ENCODE assay signal across 15 cellular contexts in genomic region chr13:45162821-45163220, GRCh38. TPM values are rescaled to one million over a fixed set of nuclear protein-coding genes. Genes with fewer than 3 reads are reported as not detected.
DNase-seq lines count a peak whose midpoint lies in the region; ATAC-seq, FAIRE-seq and TF ChIP-seq lines count a peak whose summit lies in the region.
"Had no signal": no experiment of that assay in that cellular context is flagged by ENCODE, and none has a peak within 500 bp of the region (broad histone marks: within the 10 kb centered on the region; RNA-seq: fewer than 3 reads in every experiment).

No MANE protein-coding gene starts in this region.

- no peak overlapping the region for H2AFZ ChIP-seq in GM12878 (ENCODE audit: control insufficient read depth, low read depth, low read length)

- H3K4me3 ChIP-seq in GM12878 = no peak overlapping the region
- H3K4me3 ChIP-seq: suprapubic skin had no signal

- TF ChIP-seq POLR2A in GM12878 (IDR thresholded peaks at IDR 0.05; ENCODE audit: low read depth, low read length) = no peak

- in situ Hi-C loops in GM12878 (cut with MboI) = no loop called here

- TF ChIP-seq CTCF in GM12878 (IDR thresholded peaks at IDR 0.05 in 2 of 3, conservative IDR thresholded peaks at IDR 0.05 in 1 of 3; ENCODE audit: control insufficient read depth in 2 of 3, extremely low read depth in 1 of 3, insufficient read depth in 1 of 3, low read depth in 3 of 3, low read length in 3 of 3) (no peak), progenitor cell of endocrine pancreas (IDR thresholded peaks at IDR 0.05; ENCODE audit: unreplicated experiment) (no peak), CD14-positive monocyte (IDR thresholded peaks at IDR 0.05) (no peak)

- no peak overlapping the region for H3K9ac ChIP-seq in GM12878 (ENCODE audit: control insufficient read depth, insufficient read depth, low read length)

- no TSS peak for BruUV-seq in GM12878 (replicated peaks; lab: Mats Ljungman, UMichigan)

- TF ChIP-seq RAD21 in GM12878 (IDR thresholded peaks at IDR 0.05; ENCODE audit: insufficient read depth, low read depth, low read length) = no peak

- no peaks in the 10 kb centered on the region for H3K4me1 Mint-ChIP-seq in progenitor cell of endocrine pancreas (ENCODE audit: low read depth)
- H3K4me1 Mint-ChIP-seq in CD14-positive monocyte = no peaks in the 10 kb centered on the region

- peaks cover 0 to 9% of the 10 kb centered on the region in 2 experiments; a peak in 3 of 4 replicates for H3K36me3 ChIP-seq in GM12878 (ENCODE audit: control insufficient read depth in 2 of 2, insufficient read depth in 2 of 2, low read length in 1 of 2)

- no peaks in the 10 kb centered on the region for H3K4me1 ChIP-seq in GM12878 (ENCODE audit: control insufficient read depth, insufficient read depth, low read length)

- H3K27ac ChIP-seq in GM12878 (ENCODE audit: control insufficient read depth, insufficient read depth) = no peak overlapping the region
- H3K27ac ChIP-seq: suprapubic skin had no signal

- POLR2A ChIA-PET in GM12878 (lab: Charles Lee) = interaction anchor here (0.5 to 1.4 kb wide), 2 partner anchors 16 to 1308 kb away, joined by 3 to 4 read pairs; no protein-coding TSS in a partner anchor

- no peak for ATAC-seq in GM12878
- no peak for ATAC-seq in GM21786 (IDR thresholded peaks at IDR 0.05; ENCODE audit: unreplicated experiment)
- ATAC-seq in HG02571 (IDR thresholded peaks at IDR 0.05; ENCODE audit: unreplicated experiment) = no peak
- ATAC-seq: naive thymus-derived CD8-positive, alpha-beta T cell had no signal

- intact Hi-C loops in GM12878 (cut with micrococcal nuclease; ENCODE audit: unreplicated experiment) = no loop called here
- intact Hi-C loops in CD14-positive monocyte (cut with micrococcal nuclease) = no loop called here

- no peaks in the 10 kb centered on the region for H4K20me1 ChIP-seq in GM12878 (ENCODE audit: control insufficient read depth, insufficient read depth)

- FAIRE-seq in GM12878 (lab: Jason Lieb, UNC) = peak; percentile 66

- CTCF ChIA-PET in GM12878 (lab: Yijun Ruan, JAX) = interaction anchor here (1.1 to 2.4 kb wide), 3 partner anchors 12 to 14 kb away, joined by 3 to 5 read pairs (median 3); no protein-coding TSS in a partner anchor

- SMC1A ChIA-PET in GM12878 (lab: Charles Lee; ENCODE audit: uncharacterized antibody, unreplicated experiment) = interaction anchor here (0.7 to 1.7 kb wide), 6 partner anchors 11 to 66 kb away, joined by 3 to 5 read pairs (median 4); no protein-coding TSS in a partner anchor

- H3K27ac Mint-ChIP-seq in progenitor cell of endocrine pancreas (no peak overlapping the region), CD14-positive monocyte (no peak overlapping the region)

- H3K4me3 Mint-ChIP-seq in progenitor cell of endocrine pancreas (ENCODE audit: low read depth) (no peak overlapping the region), CD14-positive monocyte (no peak overlapping the region)
- H3K4me3 Mint-ChIP-seq: naive thymus-derived CD8-positive, alpha-beta T cell had no signal

- DNase-seq in AG08395 (ENCODE audit: low spot score) = peak; percentile 81
- peak; percentile 61 for DNase-seq in HT-29 (ENCODE audit: low spot score)
- no peak for DNase-seq in GM12878 (ENCODE audit: low read depth, low spot score)
- peak; percentile 85 for DNase-seq in kidney glomerular epithelial cell (lab: John Stamatoyannopoulos, UW)
- no peak for DNase-seq in progenitor cell of endocrine pancreas (ENCODE audit: low spot score, unreplicated experiment)
- DNase-seq in CD14-positive monocyte (ENCODE audit: low spot score) = no peak
- DNase-seq: COR-L47; MM.1S; naive thymus-derived CD8-positive, alpha-beta T cell; NCI-H510A treated with DMSO at 0.1 percent for 48 hours; stimulated activated CD4-positive, alpha-beta T cell treated with anti-CD3 and anti-CD28 coated beads, Interleukin-1b, Interleukin-23, amount 100 ng/mL, for 48 hours had no signal

- WGBS in GM12878 (ENCODE audit: insufficient coverage, insufficient replicate concordance, low lambda C conversion rate, missing lambda C conversion rate) = 55% methylated on average over 1 of the region's 1 CpG

- H3K27me3 ChIP-seq in GM12878 (replicated peaks in 1 of 2; ENCODE audit: control insufficient read depth in 2 of 2, insufficient read depth in 2 of 2, low read length in 1 of 2) = no peaks in the 10 kb centered on the region
- H3K27me3 ChIP-seq: suprapubic skin had no signal

- H3K9me3 ChIP-seq in GM12878 (replicated peaks; ENCODE audit: control insufficient read depth, insufficient read depth, low read length) = peaks cover 1% of the 10 kb centered on the region; the same call in 1 of the 3 replicates
- H3K9me3 ChIP-seq: suprapubic skin had no signal

- TF ChIP-seq EP300 in GM12878 (IDR thresholded peaks at IDR 0.05; ENCODE audit: borderline replicate concordance in 1 of 2, control insufficient read depth in 1 of 2, low read depth in 2 of 2, low read length in 2 of 2) = no peak

- no peaks in the 10 kb centered on the region for H3K9me3 Mint-ChIP-seq in progenitor cell of endocrine pancreas (ENCODE audit: low read depth)
- H3K9me3 Mint-ChIP-seq in CD14-positive monocyte = peaks cover 0 to 2% (median 0%) of the 10 kb centered on the region in 7 donors

- peaks cover 10% of the 10 kb centered on the region for H3K36me3 Mint-ChIP-seq in progenitor cell of endocrine pancreas (ENCODE audit: insufficient read depth)
- H3K36me3 Mint-ChIP-seq in CD14-positive monocyte = peaks cover 39 to 40% of the 10 kb centered on the region in 2 donors

- no peaks in the 10 kb centered on the region for H3K79me2 ChIP-seq in GM12878 (ENCODE audit: control insufficient read depth, insufficient read depth, low read length)

- RAD21 ChIA-PET in GM12878 (lab: Charles Lee; ENCODE audit: unreplicated experiment) = no interaction called here

- H3K4me2 ChIP-seq in GM12878 (ENCODE audit: control insufficient read depth, insufficient read depth) = no peak overlapping the region

- H3K27me3 Mint-ChIP-seq in progenitor cell of endocrine pancreas (no peaks in the 10 kb centered on the region), CD14-positive monocyte (ENCODE audit: low read depth in 3 of 3) (peaks cover 0 to 2% (median 0%) of the 10 kb centered on the region in 3 donors)
- H3K27me3 Mint-ChIP-seq: naive thymus-derived CD8-positive, alpha-beta T cell had no signal

TF ChIP-seq in GM12878, 131 proteins besides CTCF, POLR2A, EP300 and RAD21 (continues in another document):
- TF ChIP-seq MTA3 (IDR thresholded peaks at IDR 0.05; ENCODE audit: borderline replicate concordance, low read length) = no peak
- no peak for TF ChIP-seq ELK1 (IDR thresholded peaks at IDR 0.05; ENCODE audit: low read depth, low read length)
- TF ChIP-seq TBL1XR1 (IDR thresholded peaks at IDR 0.05; ENCODE audit: low read depth, low read length) = no peak
- TF ChIP-seq NFXL1 (IDR thresholded peaks at IDR 0.05; ENCODE audit: borderline replicate concordance) = no peak

RNA-seq across cellular contexts. Expression of gene KCTD4, which starts 38.0 kb away (rescaled TPM):
- total RNA-seq in HT-29 (2014; rRNA removed; shearing (Covaris generic)) = not detected in 2 replicates
- total RNA-seq in GM12878 (2013; cell fraction: nucleolus; rRNA removed) = not detected in 2 replicates
- total RNA-seq in GM12878 (2014; rRNA removed) (0.05 TPM in 1 of 2 replicates, not detected in the other), GM12878 (2014; rRNA removed; fragmentation: Illumina TruSeq; extraction: Trizol) (not detected in 2 replicates), GM12878 (2021) (not detected in 2 replicates), progenitor cell of endocrine pancreas (not detected in 2 replicates)
- not detected for polyA plus RNA-seq in GM12878 (2011; ENCODE audit: low read depth)
- polyA plus RNA-seq in GM12878 (2011; rRNA removed) (not detected in 2 replicates), GM12878 (2014; fragmentation: Illumina TruSeq; extraction: Trizol) (0.10 TPM in 1 of 2 replicates, not detected in the other), GM12878 (2014; fragmentation: Nextera tagmentation; extraction: Ambion mirVana) (not detected), GM12878 (2014; rRNA removed) (not detected in 2 replicates), GM12878 (2016; fragmentation: Nextera tagmentation; extraction: Ambion mirVana) (under 1 TPM in 1 of 2 experiments, not detected in 1; 0.09 TPM), CD14-positive monocyte (under 1 TPM in 1 of 2 donors, not detected in 1; 0.12 TPM)
- not detected in 2 replicates for polyA plus RNA-seq in GM12878 (2011; cell fraction: cytosol; rRNA removed)
- polyA plus RNA-seq in GM12878 (2011; cell fraction: nucleus; rRNA removed) = not detected in 2 replicates
- not detected in 2 replicates for polyA plus RNA-seq in GM12878 (2012)
- polyA minus RNA-seq in GM12878 (2011; rRNA and poly(A)+ RNA removed) = not detected in 2 replicates
- not detected in 2 replicates for polyA minus RNA-seq in GM12878 (2011; cell fraction: cytosol; rRNA and poly(A)+ RNA removed)
- not detected in 2 replicates for polyA minus RNA-seq in GM12878 (2011; cell fraction: nucleus; rRNA and poly(A)+ RNA removed)
- total RNA-seq: naive thymus-derived CD8-positive, alpha-beta T cell; T-helper 1 cell treated with Interleukin-12 subunit alpha and Interleukin-12 subunit beta and Interleukin-4 antibody, amounts not matched to agents 30 ng/mL and 1 ng/mL, for 36 hours had no signal

RNA-seq across cellular contexts. Expression of gene GTF2F2, which starts 42.5 kb away (rescaled TPM):
- 16.8 and 18.2 TPM in 2 replicates for total RNA-seq in HT-29 (2014; rRNA removed; shearing (Covaris generic))
- total RNA-seq in GM12878 (2013; cell fraction: nucleolus; rRNA removed) = 31.3 and 38.6 TPM in 2 replicates
- 20.2 and 22.8 TPM in 2 replicates for total RNA-seq in GM12878 (2014; rRNA removed)
- total RNA-seq in GM12878 (2014; rRNA removed; fragmentation: Illumina TruSeq; extraction: Trizol) = 30.4 and 30.8 TPM in 2 replicates
- total RNA-seq in GM12878 (2021) = 19.6 and 22.1 TPM in 2 replicates
- polyA plus RNA-seq in GM12878 (2011; ENCODE audit: low read depth) = 4.9 TPM
- 21.3 and 34.3 TPM in 2 replicates for polyA plus RNA-seq in GM12878 (2011; rRNA removed)
- 7.9 and 9.5 TPM in 2 replicates for polyA plus RNA-seq in GM12878 (2011; cell fraction: cytosol; rRNA removed)
- 7.5 and 10.1 TPM in 2 replicates for polyA plus RNA-seq in GM12878 (2011; cell fraction: nucleus; rRNA removed)
- 8.8 and 13.6 TPM in 2 replicates for polyA plus RNA-seq in GM12878 (2012)
- polyA plus RNA-seq in GM12878 (2014; fragmentation: Illumina TruSeq; extraction: Trizol) = 22.2 and 36.4 TPM in 2 replicates
- polyA plus RNA-seq in GM12878 (2014; fragmentation: Nextera tagmentation; extraction: Ambion mirVana) = 10 to 100 TPM; 14.5 to 23.3 TPM
- 18.3 and 23.0 TPM in 2 replicates for polyA plus RNA-seq in GM12878 (2014; rRNA removed)
- polyA plus RNA-seq in GM12878 (2016; fragmentation: Nextera tagmentation; extraction: Ambion mirVana) = 10 to 100 TPM; 24.1 to 26.7 TPM
- polyA minus RNA-seq in GM12878 (2011; rRNA and poly(A)+ RNA removed) = 4.8 and 6.7 TPM in 2 replicates
- 4.9 and 6.7 TPM in 2 replicates for polyA minus RNA-seq in GM12878 (2011; cell fraction: cytosol; rRNA and poly(A)+ RNA removed)
- 7.3 and 13.0 TPM in 2 replicates for polyA minus RNA-seq in GM12878 (2011; cell fraction: nucleus; rRNA and poly(A)+ RNA removed)
- total RNA-seq in progenitor cell of endocrine pancreas = 22.5 and 24.8 TPM in 2 replicates
- 10 to 100 TPM in 1 of 2 donors, 1 to 10 TPM in 1; 8.5 to 10.4 TPM for polyA plus RNA-seq in CD14-positive monocyte

Comparison
In these comparisons a context has a peak if more than half of its experiments do, and no peak if none do; other contexts are left out.
1. DNase-seq: peak in AG08395 (single experiment), HT-29 (single experiment) and kidney glomerular epithelial cell (single experiment); none in GM12878 (single experiment), progenitor cell of endocrine pancreas (single experiment) and CD14-positive monocyte (single experiment).